Comparison of ENCODE assay signal across 8 cellular contexts in genomic region chr13:20411638-20412342, GRCh38.
DNase-seq lines count a peak whose midpoint lies in the region; ATAC-seq and TF ChIP-seq lines count a peak whose summit lies in the region.

No MANE protein-coding gene starts in this region.

- no peak for TF ChIP-seq CTCF in mesothelial cell of epicardium (IDR thresholded peaks at IDR 0.05; ENCODE audit: unreplicated experiment)
- TF ChIP-seq CTCF in vagina (IDR thresholded peaks at IDR 0.05) = no peak
- no peak for TF ChIP-seq CTCF in Calu3 (IDR thresholded peaks at IDR 0.05; ENCODE audit: unreplicated experiment)

- no peak for TF ChIP-seq POLR2A in vagina (IDR thresholded peaks at IDR 0.05)

- H3K4me1 Mint-ChIP-seq in mesothelial cell of epicardium = peaks cover 57% of the 10 kb centered on the region
- no peaks in the 10 kb centered on the region for H3K4me1 Mint-ChIP-seq in Calu3 (ENCODE audit: low read depth, unreplicated experiment)

- ATAC-seq in GM19025 (IDR thresholded peaks at IDR 0.05; ENCODE audit: low read depth, unreplicated experiment) = peak; percentile 93
- ATAC-seq in HG02870 (IDR thresholded peaks at IDR 0.05; ENCODE audit: unreplicated experiment) = peak; percentile 99

- H3K36me3 Mint-ChIP-seq in mesothelial cell of epicardium (peaks cover 3% of the 10 kb centered on the region), Calu3 (ENCODE audit: insufficient read depth, unreplicated experiment) (no peaks in the 10 kb centered on the region)

- H3K4me3 ChIP-seq in vagina = no peak overlapping the region

- peak; percentile 88 for DNase-seq in OCI-M1 (lab: John Stamatoyannopoulos, UW)
- no peak for DNase-seq in mesothelial cell of epicardium (ENCODE audit: low spot score in 2 of 2, unreplicated experiment in 2 of 2)
- DNase-seq in islet precursor cell = no peak
- DNase-seq in vagina (ENCODE audit: extremely low spot score in 2 of 2) = no peak
- DNase-seq in Calu3 = no peak
- DNase-seq in SK-N-DZ (ENCODE audit: low spot score) = no peak

- H3K36me3 ChIP-seq in vagina = no peaks in the 10 kb centered on the region

- intact Hi-C loops in vagina (cut with DNase I) = no loop called here
- intact Hi-C loops in Calu3 (cut with micrococcal nuclease; ENCODE audit: unreplicated experiment) = loop anchor here (5.0 to 10.0 kb wide), 2 partner anchors 34 to 73 kb away; no protein-coding TSS in a partner anchor

- H3K4me3 Mint-ChIP-seq in mesothelial cell of epicardium (no peak overlapping the region), Calu3 (ENCODE audit: low read depth, unreplicated experiment) (no peak overlapping the region)

- H3K27ac ChIP-seq in vagina = no peak overlapping the region

- BruUV-seq in Calu3 (replicated peaks; lab: Mats Ljungman, UMichigan) = no TSS peak

- peaks cover 2% of the 10 kb centered on the region for H3K9me3 Mint-ChIP-seq in mesothelial cell of epicardium
- H3K9me3 Mint-ChIP-seq in Calu3 (ENCODE audit: low read depth, unreplicated experiment) = no peaks in the 10 kb centered on the region

- no peaks in the 10 kb centered on the region for H3K27me3 ChIP-seq in vagina

- H3K27me3 Mint-ChIP-seq in mesothelial cell of epicardium (ENCODE audit: low read depth) (no peaks in the 10 kb centered on the region), Calu3 (ENCODE audit: unreplicated experiment) (no peaks in the 10 kb centered on the region)

- peak overlapping the region; percentile 85 for H3K27ac Mint-ChIP-seq in mesothelial cell of epicardium
- H3K27ac Mint-ChIP-seq in Calu3 (ENCODE audit: unreplicated experiment) = no peak overlapping the region

- H3K4me1 ChIP-seq in vagina = peaks cover 15% of the 10 kb centered on the region

- CTCF ChIA-PET in Calu3 (lab: Charles Lee) = no interaction called here

- no peaks in the 10 kb centered on the region for H3K9me3 ChIP-seq in vagina
